13 cellular contexts compared by ENCODE assay signal in the genomic region with DNA sequence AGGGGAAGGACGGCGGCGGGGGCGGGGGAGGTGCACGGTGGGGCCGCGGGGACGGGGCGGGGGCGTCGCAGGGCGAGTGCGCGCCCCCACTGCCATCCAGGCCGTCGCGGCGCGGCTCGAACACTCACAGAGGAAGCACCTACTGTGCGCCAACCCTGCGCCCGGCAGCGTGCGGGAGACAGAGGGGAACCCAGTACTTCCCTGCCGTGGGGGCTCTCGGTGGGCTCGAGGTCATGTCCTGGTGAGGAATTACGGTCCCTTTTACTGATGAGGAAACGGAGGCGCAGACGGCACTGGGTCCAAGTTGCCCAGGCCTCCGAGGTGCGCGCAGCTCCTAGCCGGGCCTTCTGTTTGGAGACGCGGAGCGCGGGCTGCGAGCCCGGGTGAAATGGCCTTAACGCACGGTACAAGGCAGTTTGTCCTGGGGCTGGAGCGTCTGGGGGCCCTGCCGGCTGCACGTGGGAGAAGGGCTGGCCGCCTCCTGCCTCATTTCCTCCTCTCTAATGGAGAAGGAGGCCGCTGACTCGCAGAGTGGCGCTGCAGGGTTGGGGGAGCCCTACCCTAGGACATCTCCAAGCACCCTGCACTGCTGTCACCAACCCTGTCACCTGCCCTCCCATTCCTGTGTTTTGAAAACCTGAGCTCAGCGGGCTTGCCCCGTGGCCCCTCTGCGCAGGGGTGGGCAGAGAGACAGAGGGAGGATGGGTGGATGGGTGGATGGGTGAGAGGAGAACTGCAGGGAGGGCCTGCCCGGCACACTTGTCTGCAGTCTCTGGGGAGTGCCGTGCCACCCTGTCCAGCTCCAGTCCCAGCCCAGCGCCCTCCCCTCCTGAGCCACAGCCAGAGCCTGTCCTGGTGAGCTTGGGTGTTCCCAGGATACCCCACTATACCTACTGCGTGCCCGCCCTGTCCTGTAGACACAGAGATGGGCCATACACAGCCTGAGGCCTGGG.
A peak's percentile ranks its signal among the peaks of the same experiment; 100 is the strongest.
DNase-seq lines count a peak whose midpoint lies in the region; ATAC-seq, FAIRE-seq and TF ChIP-seq lines count a peak whose summit lies in the region.
"Had no signal": no experiment of that assay in that cellular context is flagged by ENCODE, and none has a peak within 500 bp of the region (broad histone marks: within the 10 kb centered on the region; RNA-seq: fewer than 3 reads in every experiment).

No MANE protein-coding gene starts in this region.

- no peak overlapping the region for H2AFZ ChIP-seq in neural cell (ENCODE audit: low read depth, low read length)

- peak; percentile 74 for DNase-seq in endodermal cell
- DNase-seq in prostate gland (ENCODE audit: low spot score), result no peak
- DNase-seq in activated T-cell treated with anti-CD3 and anti-CD28 coated beads, Interleukin-2, amount 50 U/mL, for 24 hours, result no peak
- DNase-seq in GM19239 (ENCODE audit: insufficient read length, low spot score), result no peak
- DNase-seq: activated gamma-delta T cell treated with Interleukin-2 at 50 U/mL for 16 hours; effector CD8-positive, alpha-beta T cell; GOT3; stimulated activated naive CD4-positive, alpha-beta T cell treated with Interleukin-2 at 50 U/mL for 16 hours had no signal

- no peak for TF ChIP-seq EP300 in neural cell (conservative IDR thresholded peaks at IDR 0.05; ENCODE audit: poor library complexity, severe bottlenecking)

- FAIRE-seq in GM19239 (lab: Jason Lieb, UNC), result no peak

- no peak for TF ChIP-seq CTCF in endodermal cell (conservative IDR thresholded peaks at IDR 0.05)
- no peak for TF ChIP-seq CTCF in neural cell (IDR thresholded peaks at IDR 0.05; ENCODE audit: poor library complexity, severe bottlenecking)
- TF ChIP-seq CTCF in prostate gland (IDR thresholded peaks at IDR 0.05), result no peak

- H3K36me3 Mint-ChIP-seq in endodermal cell (ENCODE audit: low read depth), result no peaks in the 10 kb centered on the region
- H3K36me3 Mint-ChIP-seq in activated T-cell treated with anti-CD3 and anti-CD28 coated beads, Interleukin-2, amount 50 U/mL, for 24 hours (ENCODE audit: low read depth), result no peaks in the 10 kb centered on the region

- TF ChIP-seq POLR2A in prostate gland (IDR thresholded peaks at IDR 0.05), result no peak

- no peaks in the 10 kb centered on the region for H3F3A ChIP-seq in neural cell (ENCODE audit: insufficient read depth, low read length, poor library complexity, severe bottlenecking)

- H3K27me3 Mint-ChIP-seq in endodermal cell (ENCODE audit: insufficient read depth), result peaks cover 68% of the 10 kb centered on the region
- peaks cover 76% of the 10 kb centered on the region for H3K27me3 Mint-ChIP-seq in activated T-cell treated with anti-CD3 and anti-CD28 coated beads, Interleukin-2, amount 50 U/mL, for 24 hours

- H3K9me3 ChIP-seq in BLaER1 treated with 17β-estradiol and CSF1 and Interleukin-3, amounts not matched to agents 10 nM and 100 nM (replicated peaks in 1 of 11), result peaks cover 13 to 28% (median 18%) of the 10 kb centered on the region in 11 experiments
- H3K9me3 ChIP-seq in HUES64 (ENCODE audit: insufficient read depth, low read depth, low read length) (no peaks in the 10 kb centered on the region), endodermal cell (ENCODE audit: control insufficient read depth, low read length) (no peaks in the 10 kb centered on the region), neural cell (ENCODE audit: low read length) (no peaks in the 10 kb centered on the region), prostate gland (no peaks in the 10 kb centered on the region)
- H3K9me3 ChIP-seq: BE2C had no signal

- H3K36me3 ChIP-seq in BLaER1 treated with 17β-estradiol and CSF1 and Interleukin-3, amounts not matched to agents 10 nM and 100 nM, result no peaks in the 10 kb centered on the region
- H3K36me3 ChIP-seq in HUES64 (ENCODE audit: insufficient read depth, low read length) (no peaks in the 10 kb centered on the region), endodermal cell (ENCODE audit: control insufficient read depth, insufficient read depth, low read length) (no peaks in the 10 kb centered on the region), neural cell (ENCODE audit: insufficient read depth, low read length) (no peaks in the 10 kb centered on the region), prostate gland (no peaks in the 10 kb centered on the region)
- H3K36me3 ChIP-seq: BE2C had no signal

- H3K4me1 Mint-ChIP-seq in endodermal cell, result peaks cover 12% of the 10 kb centered on the region
- H3K4me1 Mint-ChIP-seq in activated T-cell treated with anti-CD3 and anti-CD28 coated beads, Interleukin-2, amount 50 U/mL, for 24 hours (ENCODE audit: low read depth), result peaks cover 6% of the 10 kb centered on the region

- peak overlapping the region in 2 of 11 experiments; percentile 35 to 40; a peak in 1 of 22 replicates for H3K9ac ChIP-seq in BLaER1 treated with 17β-estradiol and CSF1 and Interleukin-3, amounts not matched to agents 10 nM and 100 nM
- H3K9ac ChIP-seq in HUES64 (ENCODE audit: low read depth, low read length), result no peak overlapping the region
- no peak overlapping the region for H3K9ac ChIP-seq in endodermal cell (ENCODE audit: extremely low read depth, low read length, poor library complexity, severe bottlenecking)
- H3K9ac ChIP-seq in neural cell (ENCODE audit: low read length), result no peak overlapping the region

- H3K27ac Mint-ChIP-seq in endodermal cell, result no peak overlapping the region
- no peak overlapping the region for H3K27ac Mint-ChIP-seq in activated T-cell treated with anti-CD3 and anti-CD28 coated beads, Interleukin-2, amount 50 U/mL, for 24 hours

- H4K20me1 ChIP-seq in BLaER1 treated with 17β-estradiol and CSF1 and Interleukin-3, amounts not matched to agents 10 nM and 100 nM, result peaks cover 0 to 39% (median 0%) of the 10 kb centered on the region in 11 experiments; a peak in 7 of 22 replicates
- H4K20me1 ChIP-seq in neural cell (ENCODE audit: insufficient read depth), result no peaks in the 10 kb centered on the region

- H3K9me3 Mint-ChIP-seq in endodermal cell, result peaks cover 2% of the 10 kb centered on the region
- H3K9me3 Mint-ChIP-seq in activated T-cell treated with anti-CD3 and anti-CD28 coated beads, Interleukin-2, amount 50 U/mL, for 24 hours, result no peaks in the 10 kb centered on the region

- no peak overlapping the region for H3K27ac ChIP-seq in BLaER1 treated with 17β-estradiol and CSF1 and Interleukin-3, amounts not matched to agents 10 nM and 100 nM
- H3K27ac ChIP-seq in HUES64 (ENCODE audit: low read depth, low read length) (no peak overlapping the region), endodermal cell (ENCODE audit: low read depth, low read length) (no peak overlapping the region), neural cell (ENCODE audit: low read length) (no peak overlapping the region), prostate gland (no peak overlapping the region)

- H3K4me1 ChIP-seq in BLaER1 treated with 17β-estradiol and CSF1 and Interleukin-3, amounts not matched to agents 10 nM and 100 nM, result peaks cover 10 to 58% (median 47%) of the 10 kb centered on the region in 10 experiments
- 0 out of 2 replicates have a peak, but pooled peaks cover 3% of the 10 kb centered on the region for H3K4me1 ChIP-seq in HUES64 (ENCODE audit: insufficient read depth, low read length)
- H3K4me1 ChIP-seq in endodermal cell (ENCODE audit: control insufficient read depth, insufficient read depth, low read length), result no peaks in the 10 kb centered on the region
- H3K4me1 ChIP-seq in prostate gland (replicated peaks), result no peaks in the 10 kb centered on the region
- H3K4me1 ChIP-seq: BE2C had no signal

- ATAC-seq in HG03045 (IDR thresholded peaks at IDR 0.05; ENCODE audit: unreplicated experiment), result no peak

- H3K79me2 ChIP-seq in neural cell (replicated peaks; ENCODE audit: insufficient read depth, low read length), result no peaks in the 10 kb centered on the region

- WGBS in HUES64, result 18% methylated on average over 56 of the region's 59 CpGs
- 31 to 43% methylated on average over 26 to 55 of the region's 59 CpGs for WGBS in endodermal cell (ENCODE audit: insufficient coverage in 1 of 2, insufficient read length in 1 of 2), 2 experiments
- 12% methylated on average over 46 of the region's 59 CpGs for WGBS in prostate gland

- peak overlapping the region in 7 of 10 experiments; percentile 37 to 59 (median 40); a peak in 10 of 20 replicates for H3K4me3 ChIP-seq in BLaER1 treated with 17β-estradiol and CSF1 and Interleukin-3, amounts not matched to agents 10 nM and 100 nM
- H3K4me3 ChIP-seq in HUES64 (ENCODE audit: low read length) (peak overlapping the region; percentile 54), endodermal cell (ENCODE audit: low read length) (no peak overlapping the region), neural cell (ENCODE audit: low read length) (peak overlapping the region; percentile 67), prostate gland (no peak overlapping the region)

- no peaks in the 10 kb centered on the region for H3K9me2 ChIP-seq in neural cell (ENCODE audit: insufficient read depth, low read length)

- no peak for TF ChIP-seq RAD21 in neural cell (conservative IDR thresholded peaks at IDR 0.05)

- intact Hi-C loops in prostate gland (cut with DNase I), result no loop called here

- H3K27me3 ChIP-seq in BLaER1 treated with 17β-estradiol and CSF1 and Interleukin-3, amounts not matched to agents 10 nM and 100 nM, result peaks cover 18 to 41% (median 23%) of the 10 kb centered on the region in 11 experiments
- H3K27me3 ChIP-seq in HUES64 (ENCODE audit: insufficient read depth, low read length), result peaks cover 58% of the 10 kb centered on the region
- peaks cover 29% of the 10 kb centered on the region for H3K27me3 ChIP-seq in endodermal cell (ENCODE audit: control insufficient read depth, insufficient read depth, low read length, poor library complexity, severe bottlenecking)
- H3K27me3 ChIP-seq in neural cell (ENCODE audit: insufficient read depth, low read depth, low read length), result peaks cover 45% of the 10 kb centered on the region
- peaks cover 29% of the 10 kb centered on the region for H3K27me3 ChIP-seq in prostate gland (replicated peaks; ENCODE audit: insufficient read depth)
- H3K27me3 ChIP-seq: BE2C had no signal

- H3K4me3 Mint-ChIP-seq in endodermal cell, result peak overlapping the region; percentile 53
- no peak overlapping the region for H3K4me3 Mint-ChIP-seq in activated T-cell treated with anti-CD3 and anti-CD28 coated beads, Interleukin-2, amount 50 U/mL, for 24 hours

- peak overlapping the region; percentile 56 to 98 (median 79) for H3K4me2 ChIP-seq in BLaER1 treated with 17β-estradiol and CSF1 and Interleukin-3, amounts not matched to agents 10 nM and 100 nM
- no peak overlapping the region for H3K4me2 ChIP-seq in neural cell (ENCODE audit: low read length)

TF ChIP-seq in neural cell, 6 proteins besides CTCF, POLR2A, EP300 and RAD21 (continues in another document):
- TF ChIP-seq POLR2AphosphoS5 (IDR thresholded peaks at IDR 0.05) (no peak), EZH2 (IDR thresholded peaks at IDR 0.05; ENCODE audit: borderline replicate concordance, insufficient read depth, low read length, poor library complexity, severe bottlenecking) (no peak)

Comparison
In these comparisons a context has a peak if more than half of its experiments do, and no peak if none do; other contexts are left out.
1. H3K4me3 ChIP-seq: peak in BLaER1 treated with 17β-estradiol and CSF1 and Interleukin-3, amounts not matched to agents 10 nM and 100 nM (7 of 10), HUES64 (single experiment) and neural cell (single experiment); none in endodermal cell (single experiment) and prostate gland (0 of 2).